ENCODE assay signal across 16 cellular contexts in the genomic region with DNA sequence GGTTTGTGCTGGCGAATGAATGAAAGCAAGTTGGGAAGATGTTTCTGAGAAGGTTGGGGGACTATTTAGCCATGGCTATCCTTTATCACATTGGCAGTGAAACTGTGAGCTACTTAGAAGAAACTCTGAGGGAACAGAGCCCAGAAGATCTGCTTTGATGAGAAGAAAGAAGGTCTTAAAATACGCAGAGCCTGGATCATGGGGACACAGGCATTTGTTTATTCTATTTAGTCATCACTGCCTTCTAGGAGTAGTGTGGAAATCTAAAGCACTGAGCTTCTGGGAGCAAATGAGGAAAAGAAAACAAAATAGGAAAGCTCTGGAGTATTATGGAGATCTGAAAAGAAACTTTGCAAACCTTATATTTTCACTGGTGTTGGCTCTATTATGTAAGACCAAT. TPM values are rescaled to one million over a fixed set of nuclear protein-coding genes. Genes with fewer than 3 reads are reported as not detected.
DNase-seq lines count a peak whose midpoint lies in the region; ATAC-seq, FAIRE-seq and TF ChIP-seq lines count a peak whose summit lies in the region.
"Had no signal": no experiment of that assay in that cellular context is flagged by ENCODE, and none has a peak within 500 bp of the region (broad histone marks: within the 10 kb centered on the region; RNA-seq: fewer than 3 reads in every experiment).

No MANE protein-coding gene starts in this region.

- no peak for TF ChIP-seq CTCF in bronchial epithelial cell (IDR thresholded peaks at IDR 0.05; ENCODE audit: insufficient read depth, low read length, severe bottlenecking)

- H3K27ac ChIP-seq in right cardiac atrium (ENCODE audit: low read length), result peak overlapping the region; percentile 56

- H3K4me1 ChIP-seq in right cardiac atrium (ENCODE audit: control insufficient read depth, insufficient read depth, low read length), result peaks cover 2% of the 10 kb centered on the region

- H3K9me3 ChIP-seq in right cardiac atrium (ENCODE audit: control insufficient read depth, low read length), result no peaks in the 10 kb centered on the region

- WGBS in right cardiac atrium, result 70% methylated on average over 2 of the region's 2 CpGs

- DNase-seq in H4 (ENCODE audit: low spot score) (peak; percentile 39), bronchial epithelial cell (ENCODE audit: low read depth) (peak; percentile 25), right cardiac atrium (no peak), smooth muscle cell of the brain vasculature (ENCODE audit: low read depth, low spot score) (peak; percentile 65), COLO668 (lab: John Stamatoyannopoulos, UW; ENCODE audit: unreplicated experiment) (no peak), urothelium cell line (ENCODE audit: low spot score) (no peak)
- no peak for DNase-seq in stimulated activated naive CD4-positive, alpha-beta T cell treated with Interleukin-2 at 50 U/mL for 16 hours (lab: John Stamatoyannopoulos, UW)
- DNase-seq in stimulated activated CD4-positive, alpha-beta T cell treated with anti-CD3 and anti-CD28 coated beads, Interleukin-1b, Interleukin-23, amount 100 ng/mL, for 48 hours, result no peak
- DNase-seq: activated naive CD4-positive, alpha-beta T cell treated with anti-CD3 and anti-CD28 coated beads, Interleukin-2, amount 50 U/mL, for 16 hours; CD4-positive, CD25-positive, alpha-beta regulatory T cell; GF-D8; glutamatergic neuron; NCI-H1436 treated with DMSO at 0.1 percent for 48 hours; NCI-H526 treated with DMSO at 0.1 percent for 48 hours; stimulated activated CD4-positive, alpha-beta T cell treated with anti-CD3 and anti-CD28 coated beads, Interleukin-4, amount 100 ng/mL, for 24 hours; stimulated activated naive B cell treated with anti-CD40 and anti-IgM and Interleukin-4, amounts not matched to agents 10 μg/mL and 1 μg/mL and 100 μg/mL, for 72 hours had no signal

- no peak for FAIRE-seq in bronchial epithelial cell (lab: Jason Lieb, UNC)
- FAIRE-seq in urothelium cell line (lab: Jason Lieb, UNC), result no peak

- no peaks in the 10 kb centered on the region for H3K36me3 ChIP-seq in bronchial epithelial cell (ENCODE audit: control insufficient read depth, insufficient read depth, low read length)

- no peak overlapping the region for H3K4me3 ChIP-seq in bronchial epithelial cell (ENCODE audit: low read depth, low read length)
- H3K4me3 ChIP-seq in right cardiac atrium (ENCODE audit: low read length), result no peak overlapping the region

- peak; percentile 75 to 77 for ATAC-seq in right cardiac atrium
- ATAC-seq: stimulated activated naive B cell treated with anti-CD40 and anti-IgM and Interleukin-4, amounts not matched to agents 10 μg/mL and 1 μg/mL and 100 μg/mL, for 72 hours had no signal

- intact Hi-C loops in right cardiac atrium (cut with DNase I), result no loop called here

- H3K27me3 ChIP-seq in bronchial epithelial cell (ENCODE audit: control insufficient read depth, insufficient read depth, low read length) (no peaks in the 10 kb centered on the region), right cardiac atrium (ENCODE audit: control insufficient read depth, insufficient read depth) (no peaks in the 10 kb centered on the region)

RNA-seq across cellular contexts. Expression of a gene that starts 28.5 kb away (rescaled TPM):
- 23.8 and 26.5 TPM in 2 replicates for total RNA-seq in H4 (2014; rRNA removed; shearing (Covaris generic))
- total RNA-seq in bronchial epithelial cell (under 0.01 and 0.26 TPM in 2 replicates), right cardiac atrium (10 to 100 TPM; 20.8 to 31.1 (median 29.3) TPM)
- polyA plus RNA-seq in right cardiac atrium, result 3.9 TPM

Comparison
In these comparisons a context has a peak if more than half of its experiments do, and no peak if none do; other contexts are left out.
1. DNase-seq: peak in H4 (single experiment), bronchial epithelial cell (single experiment) and smooth muscle cell of the brain vasculature (single experiment); none in right cardiac atrium (0 of 3), COLO668 (single experiment), stimulated activated naive CD4-positive, alpha-beta T cell treated with Interleukin-2 at 50 U/mL for 16 hours (single experiment), urothelium cell line (single experiment) and stimulated activated CD4-positive, alpha-beta T cell treated with anti-CD3 and anti-CD28 coated beads, Interleukin-1b, Interleukin-23, amount 100 ng/mL, for 48 hours (single experiment).
2. RNA of a gene that starts 28.5 kb away (total RNA-seq): 20.8 to 31.1 TPM in right cardiac atrium and 23.8 to 26.5 TPM in H4; under 0.01 to 0.26 TPM in bronchial epithelial cell; every median in the first group is over 10 times any median in the second.